7 cellular contexts compared by ENCODE assay signal in genomic region chr3:11846281-11847034, GRCh38. TPM values are rescaled to one million over a fixed set of nuclear protein-coding genes. Genes with fewer than 3 reads are reported as not detected.
DNase-seq lines count a peak whose midpoint lies in the region; ATAC-seq, FAIRE-seq and TF ChIP-seq lines count a peak whose summit lies in the region.

A gene with protein sequence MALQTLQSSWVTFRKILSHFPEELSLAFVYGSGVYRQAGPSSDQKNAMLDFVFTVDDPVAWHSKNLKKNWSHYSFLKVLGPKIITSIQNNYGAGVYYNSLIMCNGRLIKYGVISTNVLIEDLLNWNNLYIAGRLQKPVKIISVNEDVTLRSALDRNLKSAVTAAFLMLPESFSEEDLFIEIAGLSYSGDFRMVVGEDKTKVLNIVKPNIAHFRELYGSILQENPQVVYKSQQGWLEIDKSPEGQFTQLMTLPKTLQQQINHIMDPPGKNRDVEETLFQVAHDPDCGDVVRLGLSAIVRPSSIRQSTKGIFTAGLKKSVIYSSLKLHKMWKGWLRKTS (minus strand): TSS chr3:11846885. CDS start chr3:11846636, 249 bp downstream.

- H3K36me3 ChIP-seq in astrocyte (ENCODE audit: insufficient read depth, low read length), result peaks cover 18% of the 10 kb centered on the region

- H3K4me1 Mint-ChIP-seq in astrocyte (ENCODE audit: low read depth, unreplicated experiment), result peaks cover 12% of the 10 kb centered on the region

- H3K27me3 Mint-ChIP-seq in astrocyte (ENCODE audit: low read depth, unreplicated experiment), result peaks cover 6% of the 10 kb centered on the region

- FAIRE-seq in astrocyte (lab: Jason Lieb, UNC), result no peak

- peaks cover 38% of the 10 kb centered on the region for H3K79me2 ChIP-seq in astrocyte (ENCODE audit: insufficient read depth, low read length)

- ATAC-seq in GM18498 (IDR thresholded peaks at IDR 0.05; ENCODE audit: unreplicated experiment) (peak; percentile 100), HG02884 (IDR thresholded peaks at IDR 0.05; ENCODE audit: unreplicated experiment) (peak; percentile 100)

- peaks cover 4% of the 10 kb centered on the region for H3K27me3 ChIP-seq in astrocyte (ENCODE audit: insufficient read depth, low read length)

- no peaks in the 10 kb centered on the region for H3K9me3 ChIP-seq in astrocyte (ENCODE audit: insufficient read depth, low read depth, low read length)

- no peaks in the 10 kb centered on the region for H3K9me3 Mint-ChIP-seq in astrocyte (ENCODE audit: unreplicated experiment)

- peak within 1 kb of the TSS; percentile 63 for H3K27ac ChIP-seq in astrocyte (ENCODE audit: low read depth, low read length)

- intact Hi-C loops in T-helper 2 cell treated with Interferon-gamma antibody and Interleukin-4, amounts not matched to agents 100 ng/mL and 5 ng/mL, for 36 hours (cut with micrococcal nuclease), result loop anchor here (1.0 to 5.0 kb wide), 3 partner anchors 26 to 204 kb away; partner anchors contain the start of gene VGLL4

- H3K4me2 ChIP-seq in astrocyte (ENCODE audit: low read length), result peak within 1 kb of the TSS; percentile 95

- peak within 1 kb of the TSS; percentile 95 for H3K9ac ChIP-seq in astrocyte (ENCODE audit: low read length)

- peak within 1 kb of the TSS; percentile 91 for H3K4me3 ChIP-seq in astrocyte (ENCODE audit: insufficient read depth, low read depth, low read length)

- H3K4me3 Mint-ChIP-seq in astrocyte (ENCODE audit: unreplicated experiment), result peak within 1 kb of the TSS; percentile 100

- peak within 1 kb of the TSS; percentile 98 for H2AFZ ChIP-seq in astrocyte (ENCODE audit: low read depth, low read length)

- DNase-seq in NCI-H146 treated with DMSO at 0.1 percent for 48 hours (lab: John Stamatoyannopoulos, UW; ENCODE audit: unreplicated experiment) (peak; percentile 77), astrocyte (ENCODE audit: low read depth) (peak; percentile 83), hepatic stellate cell (ENCODE audit: low spot score) (peak; percentile 88), renal cortical epithelial cell (ENCODE audit: low read depth) (peak; percentile 85)

- peaks cover 12% of the 10 kb centered on the region for H3K36me3 Mint-ChIP-seq in astrocyte (ENCODE audit: low read depth, unreplicated experiment)

- TF ChIP-seq CTCF in astrocyte (IDR thresholded peaks at IDR 0.05; ENCODE audit: insufficient read depth, low read depth, low read length), result peak; percentile 35

- peaks cover 9% of the 10 kb centered on the region for H3K4me1 ChIP-seq in astrocyte (ENCODE audit: insufficient read depth, low read length)

- H4K20me1 ChIP-seq in astrocyte (ENCODE audit: insufficient read depth, low read length), result no peaks in the 10 kb centered on the region

- peak within 1 kb of the TSS; percentile 97 for H3K27ac Mint-ChIP-seq in astrocyte (ENCODE audit: unreplicated experiment)

RNA-seq across cellular contexts. Expression of the gene that starts here (rescaled TPM):
- 23.6 and 24.8 TPM in 2 replicates for total RNA-seq in T-helper 2 cell treated with Interferon-gamma antibody and Interleukin-4, amounts not matched to agents 100 ng/mL and 5 ng/mL, for 36 hours
- total RNA-seq in astrocyte, result 13.9 TPM in 2 replicates
- total RNA-seq in renal cortical epithelial cell, result 4.2 and 7.1 TPM in 2 replicates

Comparison
In these comparisons a context has a peak if more than half of its experiments do, and no peak if none do; other contexts are left out.
1. Peak in every context shown above with its lines: DNase-seq, ATAC-seq, H3K4me3 ChIP-seq and H3K27ac ChIP-seq.